ENCODE assay signal across 19 cellular contexts in the genomic region with DNA sequence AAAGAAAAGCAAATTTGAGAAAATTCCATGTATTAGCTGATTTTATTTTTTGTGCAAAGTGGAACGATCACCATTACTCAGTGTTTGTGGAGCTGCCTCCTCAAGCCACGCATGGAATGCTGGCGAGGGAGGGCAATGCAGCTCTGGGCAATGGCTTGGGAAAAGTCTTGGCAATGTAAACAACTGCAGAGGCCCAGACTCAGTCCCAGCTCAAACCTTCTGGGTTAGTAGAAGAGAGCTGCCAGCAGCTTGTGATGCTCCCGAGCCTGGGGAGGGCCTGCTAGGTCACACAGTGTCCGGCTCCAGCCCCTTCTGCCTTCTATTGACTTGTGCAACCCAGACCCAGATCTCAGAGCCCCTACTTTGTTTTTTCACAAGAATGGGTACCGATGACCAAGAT. TPM values are rescaled to one million over a fixed set of nuclear protein-coding genes. Genes with fewer than 3 reads are reported as not detected.
DNase-seq lines count a peak whose midpoint lies in the region; ATAC-seq, FAIRE-seq and TF ChIP-seq lines count a peak whose summit lies in the region.
"Had no signal": no experiment of that assay in that cellular context is flagged by ENCODE, and none has a peak within 500 bp of the region (broad histone marks: within the 10 kb centered on the region; RNA-seq: fewer than 3 reads in every experiment).

No MANE protein-coding gene starts in this region.

- WGBS in testis, 2 donors = 66 to 72% methylated on average over 6 of the region's 6 CpGs
- 65% methylated on average over 6 of the region's 6 CpGs for WGBS in hepatocyte (ENCODE audit: low lambda C conversion rate, missing lambda C conversion rate)

- DNase-seq in G401 (ENCODE audit: low spot score) (peak; percentile 91), astrocyte (ENCODE audit: low read depth) (peak; percentile 6), islet precursor cell (peak; percentile 69), testis (peak; percentile 39), activated gamma-delta T cell (lab: John Stamatoyannopoulos, UW) (no peak), H54 (ENCODE audit: insufficient read length, low spot score) (no peak), hepatocyte (ENCODE audit: low spot score) (no peak)
- no peak for DNase-seq in activated naive CD4-positive, alpha-beta T cell treated with anti-CD3 and anti-CD28 coated beads, Interleukin-2, amount 50 U/mL, for 72 hours (ENCODE audit: low spot score in 2 of 2)
- DNase-seq: activated CD4-positive, alpha-beta T cell treated with anti-CD3 and anti-CD28 coated beads, Interleukin-2, amount 50 U/mL, for 4 hours; activated naive CD8-positive, alpha-beta T cell treated with anti-CD3 and anti-CD28 coated beads for 36 hours; activated T-cell treated with anti-CD3 and anti-CD28 coated beads, Interleukin-2, amount 50 U/mL, for 1 hour; DMS53; left ventricle myocardium superior; NCI-H1417 treated with DMSO at 0.1 percent for 48 hours; NCI-H226; stimulated activated CD4-positive, alpha-beta T cell treated with anti-CD3 and anti-CD28 coated beads, Interleukin-4, amount 100 ng/mL, for 24 hours had no signal

- no peak overlapping the region for H3K4me2 ChIP-seq in astrocyte (ENCODE audit: low read length)
- H3K4me2 ChIP-seq in hepatocyte = no peak overlapping the region

- H3K9me3 ChIP-seq in astrocyte (ENCODE audit: insufficient read depth, low read depth, low read length) (no peaks in the 10 kb centered on the region), testis (no peaks in the 10 kb centered on the region), hepatocyte (ENCODE audit: low read depth) (no peaks in the 10 kb centered on the region)

- H3K27ac ChIP-seq in astrocyte (ENCODE audit: low read depth, low read length) (no peak overlapping the region), testis (no peak overlapping the region), hepatocyte (no peak overlapping the region)
- H3K27ac ChIP-seq: cardiac muscle cell, parathyroid adenoma, skin epidermis had no signal

- H3K4me3 ChIP-seq in astrocyte (ENCODE audit: insufficient read depth, low read depth, low read length) = no peak overlapping the region
- H3K4me3 ChIP-seq in testis = no peak overlapping the region
- H3K4me3 ChIP-seq in hepatocyte = no peak overlapping the region
- H3K4me3 ChIP-seq: cardiac muscle cell, skin epidermis had no signal

- H3K36me3 ChIP-seq in astrocyte (ENCODE audit: insufficient read depth, low read length) (no peaks in the 10 kb centered on the region), testis (ENCODE audit: low read depth, missing control alignments) (no peaks in the 10 kb centered on the region), hepatocyte (replicated peaks; ENCODE audit: insufficient read depth, low read depth) (no peaks in the 10 kb centered on the region)
- H3K36me3 ChIP-seq: cardiac muscle cell had no signal

- TF ChIP-seq POLR2A in testis (IDR thresholded peaks at IDR 0.05) (no peak), H54 (IDR thresholded peaks at IDR 0.05; ENCODE audit: low read depth, low read length) (no peak)

- peaks cover 5% of the 10 kb centered on the region for H3K4me1 Mint-ChIP-seq in astrocyte (ENCODE audit: low read depth, unreplicated experiment)

- no peak overlapping the region for H3K27ac Mint-ChIP-seq in astrocyte (ENCODE audit: unreplicated experiment)
- no peak overlapping the region for H3K27ac Mint-ChIP-seq in activated naive CD4-positive, alpha-beta T cell treated with anti-CD3 and anti-CD28 coated beads, Interleukin-2, amount 50 U/mL, for 72 hours
- H3K27ac Mint-ChIP-seq: activated naive CD8-positive, alpha-beta T cell treated with anti-CD3 and anti-CD28 coated beads for 36 hours had no signal

- H3K27me3 ChIP-seq in astrocyte (ENCODE audit: insufficient read depth, low read length) (peaks cover 17% of the 10 kb centered on the region), testis (no peaks in the 10 kb centered on the region), hepatocyte (peaks cover 43% of the 10 kb centered on the region)

- H3K4me3 Mint-ChIP-seq in astrocyte (ENCODE audit: unreplicated experiment) = no peak overlapping the region
- H3K4me3 Mint-ChIP-seq: activated naive CD8-positive, alpha-beta T cell treated with anti-CD3 and anti-CD28 coated beads for 36 hours had no signal

- no peaks in the 10 kb centered on the region for H3K9me3 Mint-ChIP-seq in astrocyte (ENCODE audit: unreplicated experiment)
- peaks cover 0 to under 1% of the 10 kb centered on the region in 2 donors for H3K9me3 Mint-ChIP-seq in activated naive CD4-positive, alpha-beta T cell treated with anti-CD3 and anti-CD28 coated beads, Interleukin-2, amount 50 U/mL, for 72 hours
- H3K9me3 Mint-ChIP-seq: activated naive CD8-positive, alpha-beta T cell treated with anti-CD3 and anti-CD28 coated beads for 36 hours had no signal

- peaks cover 2% of the 10 kb centered on the region for H3K36me3 Mint-ChIP-seq in astrocyte (ENCODE audit: low read depth, unreplicated experiment)
- peaks cover 0 to 3% of the 10 kb centered on the region in 2 donors for H3K36me3 Mint-ChIP-seq in activated naive CD4-positive, alpha-beta T cell treated with anti-CD3 and anti-CD28 coated beads, Interleukin-2, amount 50 U/mL, for 72 hours
- H3K36me3 Mint-ChIP-seq: activated naive CD8-positive, alpha-beta T cell treated with anti-CD3 and anti-CD28 coated beads for 36 hours had no signal

- no peak for TF ChIP-seq CTCF in astrocyte (IDR thresholded peaks at IDR 0.05; ENCODE audit: insufficient read depth, low read depth, low read length)
- no peak for TF ChIP-seq CTCF in testis (IDR thresholded peaks at IDR 0.05)
- TF ChIP-seq CTCF in hepatocyte (IDR thresholded peaks at IDR 0.05; ENCODE audit: poor library complexity) = no peak

- H3K4me1 ChIP-seq in astrocyte (ENCODE audit: insufficient read depth, low read length) = peaks cover 14% of the 10 kb centered on the region
- peaks cover 21% of the 10 kb centered on the region for H3K4me1 ChIP-seq in testis
- no peaks in the 10 kb centered on the region for H3K4me1 ChIP-seq in hepatocyte (ENCODE audit: insufficient read depth)

- no peak overlapping the region for H3K9ac ChIP-seq in astrocyte (ENCODE audit: low read length)
- H3K9ac ChIP-seq: parathyroid adenoma had no signal

- in situ Hi-C loops in G401 (cut with HindIII; ENCODE audit: low sequenced_read_pairs) = no loop called here

- H4K20me1 ChIP-seq in astrocyte (ENCODE audit: insufficient read depth, low read length) = no peaks in the 10 kb centered on the region
- no peaks in the 10 kb centered on the region for H4K20me1 ChIP-seq in hepatocyte (ENCODE audit: insufficient read depth, poor library complexity, severe bottlenecking)

- H3K27me3 Mint-ChIP-seq in astrocyte (ENCODE audit: low read depth, unreplicated experiment) = peaks cover 53% of the 10 kb centered on the region

- intact Hi-C loops in testis (cut with DNase I; ENCODE audit: low total_unique reads) = loop anchor here (10.0 kb wide), 2 partner anchors 705 to 1095 kb away; no protein-coding TSS in a partner anchor

- H3K9me2 ChIP-seq in hepatocyte (replicated peaks; ENCODE audit: insufficient read depth) = no peaks in the 10 kb centered on the region

- ATAC-seq in activated naive CD4-positive, alpha-beta T cell treated with anti-CD3 and anti-CD28 coated beads, Interleukin-2, amount 50 U/mL, for 72 hours = no peak
- ATAC-seq: left ventricle myocardium superior had no signal

- H2AFZ ChIP-seq in astrocyte (ENCODE audit: low read depth, low read length) = no peak overlapping the region
- no peak overlapping the region for H2AFZ ChIP-seq in hepatocyte
- H2AFZ ChIP-seq: parathyroid adenoma had no signal

- no peaks in the 10 kb centered on the region for H3K79me2 ChIP-seq in astrocyte (ENCODE audit: insufficient read depth, low read length)
- H3K79me2 ChIP-seq in hepatocyte = no peaks in the 10 kb centered on the region
- H3K79me2 ChIP-seq: parathyroid adenoma had no signal

- FAIRE-seq in astrocyte (lab: Jason Lieb, UNC) (no peak), H54 (lab: Jason Lieb, UNC) (no peak)

RNA-seq across cellular contexts. Expression of gene EPHB1, which starts 4.3 kb away (rescaled TPM):
- not detected in 2 replicates for total RNA-seq in G401 (2014; rRNA removed; shearing (Covaris generic))
- total RNA-seq in astrocyte (1.9 and 4.1 TPM in 2 replicates), testis (10 to 100 TPM; 31.3 to 37.1 TPM), hepatocyte (2.3 and 3.3 TPM in 2 replicates)
- polyA plus RNA-seq in testis (ENCODE audit: insufficient read depth, low read depth, low replicate concordance) (20.8 TPM), hepatocyte (4.5 and 5.6 TPM in 2 replicates)
- total RNA-seq in activated naive CD4-positive, alpha-beta T cell treated with anti-CD3 and anti-CD28 coated beads, Interleukin-2, amount 50 U/mL, for 72 hours = under 1 TPM in 1 of 2 donors, not detected in 1; 0.60 TPM
- total RNA-seq: activated naive CD8-positive, alpha-beta T cell treated with anti-CD3 and anti-CD28 coated beads for 36 hours had no signal

Comparison
In these comparisons a context has a peak if more than half of its experiments do, and no peak if none do; other contexts are left out.
1. DNase-seq: peak in G401 (single experiment), astrocyte (single experiment), islet precursor cell (single experiment) and testis (single experiment); none in activated gamma-delta T cell (single experiment), H54 (single experiment), hepatocyte (single experiment) and activated naive CD4-positive, alpha-beta T cell treated with anti-CD3 and anti-CD28 coated beads, Interleukin-2, amount 50 U/mL, for 72 hours (0 of 2).